19 cellular contexts compared by ENCODE assay signal in the genomic region with DNA sequence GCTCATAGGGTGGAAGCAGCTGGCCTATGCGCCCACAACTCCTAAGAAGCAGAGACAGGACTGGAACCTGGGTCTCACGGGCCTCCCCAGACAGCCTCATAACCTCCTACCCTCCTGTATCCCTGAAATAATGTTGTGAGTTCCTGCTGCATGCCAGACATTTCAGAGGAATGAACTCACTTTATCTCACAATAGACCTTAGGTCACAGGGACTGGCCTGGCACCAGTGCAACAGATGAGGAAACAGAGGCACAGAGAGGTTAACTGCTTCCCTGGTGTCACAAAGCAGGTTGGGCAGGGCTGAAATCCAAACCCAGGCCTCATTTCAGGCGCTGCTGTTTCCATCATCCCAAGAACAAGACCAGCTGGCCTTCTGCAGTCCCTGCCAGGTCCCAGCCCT. TPM values are rescaled to one million over a fixed set of nuclear protein-coding genes. Genes with fewer than 3 reads are reported as not detected.
A peak's percentile ranks its signal among the peaks of the same experiment; 100 is the strongest.
DNase-seq lines count a peak whose midpoint lies in the region; ATAC-seq and TF ChIP-seq lines count a peak whose summit lies in the region.
"Had no signal": no experiment of that assay in that cellular context is flagged by ENCODE, and none has a peak within 500 bp of the region (broad histone marks: within the 10 kb centered on the region; RNA-seq: fewer than 3 reads in every experiment).

No MANE protein-coding gene starts in this region.

- CTCF ChIA-PET in AG04449 (lab: Yijun Ruan, JAX) = no interaction called here
- CTCF ChIA-PET in CD4-positive, alpha-beta memory T cell (lab: Charles Lee; ENCODE audit: partially characterized antibody) = no interaction called here

- no peak overlapping the region for H2AFZ ChIP-seq in GM23248

- no peaks in the 10 kb centered on the region for H3K9me3 ChIP-seq in GM23248 (ENCODE audit: low read depth)
- H3K9me3 ChIP-seq in body of pancreas = no peaks in the 10 kb centered on the region
- no peaks in the 10 kb centered on the region for H3K9me3 ChIP-seq in lung (ENCODE audit: control insufficient read depth in 2 of 2, insufficient read depth in 1 of 2, low read length in 1 of 2)
- no peaks in the 10 kb centered on the region for H3K9me3 ChIP-seq in testis
- H3K9me3 ChIP-seq in CD4-positive, alpha-beta memory T cell (ENCODE audit: control insufficient read depth in 1 of 2, low read length in 2 of 2) = no peaks in the 10 kb centered on the region
- H3K9me3 ChIP-seq: adrenal gland, neutrophil had no signal

- H3K36me3 ChIP-seq in GM23248 (ENCODE audit: low read depth) (no peaks in the 10 kb centered on the region), body of pancreas (replicated peaks in 1 of 2; ENCODE audit: insufficient read depth in 1 of 2, low read depth in 2 of 2) (no peaks in the 10 kb centered on the region), lung (ENCODE audit: control insufficient read depth in 2 of 2, insufficient read depth in 2 of 2, low read length in 2 of 2) (peaks cover 0 to 21% of the 10 kb centered on the region in 2 donors), testis (ENCODE audit: low read depth, missing control alignments) (no peaks in the 10 kb centered on the region)
- no peaks in the 10 kb centered on the region for H3K36me3 ChIP-seq in CD4-positive, alpha-beta memory T cell (ENCODE audit: insufficient read depth, low read length)
- H3K36me3 ChIP-seq: neutrophil had no signal

- no peaks in the 10 kb centered on the region for H3K79me2 ChIP-seq in GM23248 (ENCODE audit: insufficient read depth)

- peaks cover 4% of the 10 kb centered on the region in 2 donors for H3K27me3 Mint-ChIP-seq in CD4-positive, alpha-beta memory T cell
- H3K27me3 Mint-ChIP-seq: B cell had no signal

- POLR2A ChIA-PET in AG04449 (lab: Yijun Ruan, JAX) = no interaction called here
- POLR2A ChIA-PET in CD4-positive, alpha-beta memory T cell (lab: Charles Lee; ENCODE audit: partially characterized antibody) = no interaction called here

- H3K4me3 ChIP-seq in AG04449 (ENCODE audit: low read depth, low read length) (no peak overlapping the region), GM23248 (no peak overlapping the region), body of pancreas (no peak overlapping the region), lung (no peak overlapping the region), testis (no peak overlapping the region)
- no peak overlapping the region for H3K4me3 ChIP-seq in CD4-positive, alpha-beta memory T cell (ENCODE audit: low read length in 2 of 2)
- H3K4me3 ChIP-seq: adrenal gland, dorsolateral prefrontal cortex had no signal

- no peaks in the 10 kb centered on the region for H3F3A ChIP-seq in GM23248 (ENCODE audit: insufficient read depth)

- TF ChIP-seq POLR2A in body of pancreas (IDR thresholded peaks at IDR 0.05) = no peak
- no peak for TF ChIP-seq POLR2A in testis (IDR thresholded peaks at IDR 0.05)

- no peaks in the 10 kb centered on the region for H3K9me3 Mint-ChIP-seq in CD4-positive, alpha-beta memory T cell
- H3K9me3 Mint-ChIP-seq: activated CD4-positive, alpha-beta T cell treated with anti-CD3 and anti-CD28 coated beads, Interleukin-2, amount 10 ng/mL, durations not matched to agents 7 days and 5 days; activated T-cell treated with anti-CD3 and anti-CD28 coated beads, Interleukin-2, amount 50 U/mL, for 4 hours; stimulated activated naive CD8-positive, alpha-beta T cell treated with anti-CD3 and anti-CD28 coated beads, Interleukin-15, amount 100 ng/mL, for 72 hours; T-helper 1 cell treated with Interleukin-12 subunit alpha and Interleukin-12 subunit beta and Interleukin-4 antibody, amounts not matched to agents 30 μg/mL and 1 μg/mL, for 36 hours had no signal

- no peak for TF ChIP-seq CTCF in AG04449 (IDR thresholded peaks at IDR 0.05; ENCODE audit: insufficient read depth, low read length, missing control alignments)
- no peak for TF ChIP-seq CTCF in body of pancreas (IDR thresholded peaks at IDR 0.05)
- no peak for TF ChIP-seq CTCF in lung (IDR thresholded peaks at IDR 0.05; ENCODE audit: control extremely low read depth, extremely low read depth)
- TF ChIP-seq CTCF in testis (IDR thresholded peaks at IDR 0.05) = no peak

- no peak overlapping the region for H3K27ac Mint-ChIP-seq in CD4-positive, alpha-beta memory T cell
- H3K27ac Mint-ChIP-seq: activated CD4-positive, alpha-beta T cell treated with anti-CD3 and anti-CD28 coated beads, Interleukin-2, amount 10 ng/mL, durations not matched to agents 7 days and 5 days; B cell; stimulated activated naive CD8-positive, alpha-beta T cell treated with anti-CD3 and anti-CD28 coated beads, Interleukin-15, amount 100 ng/mL, for 72 hours; T-helper 1 cell treated with Interleukin-12 subunit alpha and Interleukin-12 subunit beta and Interleukin-4 antibody, amounts not matched to agents 30 μg/mL and 1 μg/mL, for 36 hours had no signal

- H3K27ac ChIP-seq in GM23248 (no peak overlapping the region), body of pancreas (peak overlapping the region in 3 of 4 donors; percentile 27 to 43 (median 29)), lung (ENCODE audit: low read depth in 1 of 2, low read length in 1 of 2) (peak overlapping the region; percentile 20 to 78), testis (no peak overlapping the region)
- no peak overlapping the region for H3K27ac ChIP-seq in CD4-positive, alpha-beta memory T cell (ENCODE audit: low read depth, low read length)
- H3K27ac ChIP-seq: dorsolateral prefrontal cortex, neutrophil had no signal

- no peaks in the 10 kb centered on the region for H4K20me1 ChIP-seq in GM23248 (ENCODE audit: insufficient read depth)

- H3K4me3 Mint-ChIP-seq in CD4-positive, alpha-beta memory T cell = no peak overlapping the region
- H3K4me3 Mint-ChIP-seq: activated CD4-positive, alpha-beta T cell treated with anti-CD3 and anti-CD28 coated beads, Interleukin-2, amount 10 ng/mL, durations not matched to agents 7 days and 5 days; activated T-cell treated with anti-CD3 and anti-CD28 coated beads, Interleukin-2, amount 50 U/mL, for 4 hours; B cell; stimulated activated naive CD8-positive, alpha-beta T cell treated with anti-CD3 and anti-CD28 coated beads, Interleukin-15, amount 100 ng/mL, for 72 hours; T-helper 1 cell treated with Interleukin-12 subunit alpha and Interleukin-12 subunit beta and Interleukin-4 antibody, amounts not matched to agents 30 μg/mL and 1 μg/mL, for 36 hours had no signal

- DNase-seq in AG04449 (ENCODE audit: low read depth, low spot score) (peak; percentile 12), GM23248 (peak; percentile 53), body of pancreas (peak; percentile 31 to 51 (median 41)), lung (ENCODE audit: low spot score) (no peak), testis (no peak), cerebellar cortex (ENCODE audit: low spot score) (no peak)
- no peak for DNase-seq in CD4-positive, alpha-beta memory T cell
- DNase-seq: activated CD4-positive, alpha-beta T cell treated with anti-CD3 and anti-CD28 coated beads, Interleukin-2, amount 10 ng/mL, durations not matched to agents 7 days and 5 days; activated T-cell treated with anti-CD3 and anti-CD28 coated beads, Interleukin-2, amount 50 U/mL, for 4 hours; DMS53; NCI-H146; small intestine; stimulated activated naive CD8-positive, alpha-beta T cell treated with anti-CD3 and anti-CD28 coated beads, Interleukin-15, amount 100 ng/mL, for 72 hours had no signal

- 87 to 97% methylated on average over 3 of the region's 3 CpGs for WGBS in GM23248 (ENCODE audit: low coverage in 1 of 2, low lambda C conversion rate in 2 of 2, missing lambda C conversion rate in 2 of 2), 2 experiments
- 70 to 75% methylated on average over 3 of the region's 3 CpGs for WGBS in body of pancreas, 2 donors
- 86 to 87% methylated on average over 3 of the region's 3 CpGs for WGBS in lung, 2 donors
- WGBS in testis, 2 donors = 83 to 94% methylated on average over 2 to 3 of the region's 3 CpGs

- H3K9ac ChIP-seq in GM23248 = no peak overlapping the region

- no peaks in the 10 kb centered on the region for H3K9me2 ChIP-seq in GM23248 (ENCODE audit: insufficient read depth)

- H3K27me3 ChIP-seq in GM23248 (replicated peaks; ENCODE audit: insufficient read depth) = no peaks in the 10 kb centered on the region
- no peaks in the 10 kb centered on the region for H3K27me3 ChIP-seq in body of pancreas
- no peaks in the 10 kb centered on the region for H3K27me3 ChIP-seq in lung (ENCODE audit: control insufficient read depth, insufficient read depth)
- no peaks in the 10 kb centered on the region for H3K27me3 ChIP-seq in testis
- H3K27me3 ChIP-seq in CD4-positive, alpha-beta memory T cell (ENCODE audit: insufficient read depth, low read length) = no peaks in the 10 kb centered on the region
- H3K27me3 ChIP-seq: adrenal gland, dorsolateral prefrontal cortex had no signal

- H3K4me1 ChIP-seq in GM23248 (ENCODE audit: insufficient read depth) (peaks cover 16% of the 10 kb centered on the region), body of pancreas (peaks cover 80% of the 10 kb centered on the region), lung (ENCODE audit: control insufficient read depth in 2 of 2, insufficient read depth in 2 of 2, low read length in 2 of 2) (peaks cover 0 to 11% of the 10 kb centered on the region in 2 donors), testis (peaks cover 26% of the 10 kb centered on the region)
- H3K4me1 ChIP-seq in CD4-positive, alpha-beta memory T cell (ENCODE audit: insufficient read depth, low read length) = peaks cover 13% of the 10 kb centered on the region

- intact Hi-C loops in body of pancreas (cut with DNase I) = no loop called here
- intact Hi-C loops in testis (cut with DNase I; ENCODE audit: low total_unique reads) = no loop called here
- intact Hi-C loops in CD4-positive, alpha-beta memory T cell (cut with micrococcal nuclease) = no loop called here

- in situ Hi-C loops in GM23248 (cut with MboI) = no loop called here

- H3K4me1 Mint-ChIP-seq in CD4-positive, alpha-beta memory T cell = peaks cover 14 to 22% (median 17%) of the 10 kb centered on the region in 4 donors

- ATAC-seq in body of pancreas (no peak), lung (ENCODE audit: insufficient read depth, low FRiP score) (no peak), HG03280 (IDR thresholded peaks at IDR 0.05; ENCODE audit: unreplicated experiment) (no peak)
- ATAC-seq: activated T-cell treated with anti-CD3 and anti-CD28 coated beads, Interleukin-2, amount 50 U/mL, for 4 hours had no signal

- peaks cover 0 to 2% of the 10 kb centered on the region in 2 donors for H3K36me3 Mint-ChIP-seq in CD4-positive, alpha-beta memory T cell

- H3K4me2 ChIP-seq in GM23248 (ENCODE audit: unreplicated experiment) = peak overlapping the region; percentile 25

RNA-seq across cellular contexts. Expression of gene PHETA1, which starts 5.3 kb away (rescaled TPM):
- total RNA-seq in GM23248 (2014; rRNA removed; shearing (Covaris generic)) = 4.8 and 12.9 TPM in 2 replicates
- polyA plus RNA-seq in GM23248 (2016; fragmentation: Nextera tagmentation; extraction: Ambion mirVana) (6.6 and 7.9 TPM in 2 replicates), lung (10 to 100 TPM; 12.1 to 14.3 TPM), testis (ENCODE audit: insufficient read depth, low read depth, low replicate concordance) (13.7 TPM)
- total RNA-seq in body of pancreas (10 to 100 TPM; 20.4 to 31.4 TPM), lung (10 to 100 TPM in 1 of 2 donors, 1 to 10 TPM in 1; 3.1 to 15.4 TPM), testis (10 to 100 TPM; 16.1 to 27.2 TPM)
- total RNA-seq in CD4-positive, alpha-beta memory T cell = 1 to 10 TPM; 4.7 to 6.4 TPM
- polyA plus RNA-seq in CD4-positive, alpha-beta memory T cell = 1 to 10 TPM in 1 of 2 donors, under 1 TPM in 1; 0.24 to 1.4 TPM

RNA-seq across cellular contexts. Expression of gene SH2B3, which starts 42.1 kb away (rescaled TPM):
- total RNA-seq in GM23248 (2014; rRNA removed; shearing (Covaris generic)) = 39.1 and 42.8 TPM in 2 replicates
- 9.2 and 9.4 TPM in 2 replicates for polyA plus RNA-seq in GM23248 (2016; fragmentation: Nextera tagmentation; extraction: Ambion mirVana)
- 10 to 100 TPM; 23.1 to 41.9 TPM for total RNA-seq in body of pancreas
- total RNA-seq in lung = 10 to 100 TPM; 16.2 to 46.0 TPM
- 10 to 100 TPM in 1 of 2 donors, 1 to 10 TPM in 1; 9.6 to 19.6 TPM for polyA plus RNA-seq in lung
- 10 to 100 TPM; 36.9 to 38.1 TPM for total RNA-seq in testis
- polyA plus RNA-seq in testis (ENCODE audit: insufficient read depth, low read depth, low replicate concordance) = 22.0 TPM
- total RNA-seq in CD4-positive, alpha-beta memory T cell = 10 to 100 TPM; 25.3 to 28.2 TPM
- polyA plus RNA-seq in CD4-positive, alpha-beta memory T cell = 10 to 100 TPM in 1 of 2 donors, 1 to 10 TPM in 1; 4.2 to 14.2 TPM

Comparison
In these comparisons a context has a peak if more than half of its experiments do, and no peak if none do; other contexts are left out.
1. DNase-seq: peak in AG04449 (single experiment), GM23248 (single experiment) and body of pancreas (4 of 4); none in lung (single experiment), testis (single experiment), CD4-positive, alpha-beta memory T cell (0 of 5) and cerebellar cortex (single experiment).
2. H3K27ac ChIP-seq: peak in body of pancreas (3 of 4) and lung (2 of 2); none in GM23248 (single experiment), testis (0 of 2) and CD4-positive, alpha-beta memory T cell (single experiment).